ENCODE assay signal across 8 cellular contexts in the genomic region with DNA sequence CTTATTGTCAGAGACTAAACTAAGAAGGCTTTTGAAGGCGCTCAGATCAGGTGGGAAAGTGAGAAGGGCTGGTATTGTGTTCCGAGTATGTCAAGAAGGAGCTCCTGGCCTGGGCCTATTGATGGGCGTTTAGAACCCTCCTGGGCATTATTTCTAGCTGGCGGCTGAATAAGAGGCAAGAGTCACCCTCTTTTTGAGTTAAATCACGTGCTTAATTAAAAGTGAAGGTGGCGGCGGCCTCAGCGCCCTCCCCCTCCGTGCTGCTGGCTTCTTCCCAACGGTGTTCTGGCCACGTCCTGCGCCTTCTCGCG. TPM values are rescaled to one million over a fixed set of nuclear protein-coding genes. Genes with fewer than 3 reads are reported as not detected.
A peak's percentile ranks its signal among the peaks of the same experiment; 100 is the strongest.
DNase-seq lines count a peak whose midpoint lies in the region; ATAC-seq and TF ChIP-seq lines count a peak whose summit lies in the region.

No MANE protein-coding gene starts in this region.

- H3F3A ChIP-seq in neural progenitor cell (ENCODE audit: low read depth) = peaks cover 39% of the 10 kb centered on the region

- no peaks in the 10 kb centered on the region for H3K36me3 ChIP-seq in neural progenitor cell

- no TSS peak for BruUV-seq in Calu3 (replicated peaks; lab: Mats Ljungman, UMichigan)

- H3K27ac Mint-ChIP-seq in Calu3 (ENCODE audit: unreplicated experiment) = peak overlapping the region; percentile 76
- peak overlapping the region; percentile 72 for H3K27ac Mint-ChIP-seq in dendritic cell treated with granulocyte-macrophage colony-stimulating factor and Interleukin-4, amounts not matched to agents 40 ng/mL and 50 ng/mL, for 4 days
- no peak overlapping the region for H3K27ac Mint-ChIP-seq in neural progenitor cell

- DNase-seq in Calu3 (no peak), KBM-7 (peak; percentile 28), neural progenitor cell (ENCODE audit: low spot score) (peak; percentile 65), SK-N-DZ (ENCODE audit: low spot score) (no peak), NCI-H1417 treated with DMSO at 0.1 percent for 48 hours (lab: John Stamatoyannopoulos, UW) (no peak)

- H3K36me3 Mint-ChIP-seq in Calu3 (ENCODE audit: insufficient read depth, unreplicated experiment) (peaks cover 27% of the 10 kb centered on the region), neural progenitor cell (peaks cover 2% of the 10 kb centered on the region)
- no peaks in the 10 kb centered on the region for H3K36me3 Mint-ChIP-seq in dendritic cell treated with granulocyte-macrophage colony-stimulating factor and Interleukin-4, amounts not matched to agents 40 ng/mL and 50 ng/mL, for 4 days (ENCODE audit: low read depth)

- H3K9me3 ChIP-seq in neural progenitor cell (ENCODE audit: low read depth) = peaks cover 9% of the 10 kb centered on the region

- intact Hi-C loops in Calu3 (cut with micrococcal nuclease; ENCODE audit: unreplicated experiment) = no loop called here
- intact Hi-C loops in dendritic cell treated with granulocyte-macrophage colony-stimulating factor and Interleukin-4, amounts not matched to agents 40 ng/mL and 50 ng/mL, for 4 days (cut with micrococcal nuclease) = no loop called here

- H3K9me3 Mint-ChIP-seq in Calu3 (ENCODE audit: low read depth, unreplicated experiment) = peaks cover 3% of the 10 kb centered on the region
- H3K9me3 Mint-ChIP-seq in dendritic cell treated with granulocyte-macrophage colony-stimulating factor and Interleukin-4, amounts not matched to agents 40 ng/mL and 50 ng/mL, for 4 days = peaks cover 13% of the 10 kb centered on the region
- peaks cover 18% of the 10 kb centered on the region for H3K9me3 Mint-ChIP-seq in neural progenitor cell

- H3K27me3 ChIP-seq in neural progenitor cell = peaks cover 57% of the 10 kb centered on the region

- peak overlapping the region; percentile 74 for H3K4me2 ChIP-seq in neural progenitor cell

- no peaks in the 10 kb centered on the region for H3K79me2 ChIP-seq in neural progenitor cell (ENCODE audit: low read depth)

- H3K4me3 Mint-ChIP-seq in Calu3 (ENCODE audit: low read depth, unreplicated experiment) (peak overlapping the region; percentile 89), neural progenitor cell (peak overlapping the region; percentile 82)
- H3K4me3 Mint-ChIP-seq in dendritic cell treated with granulocyte-macrophage colony-stimulating factor and Interleukin-4, amounts not matched to agents 40 ng/mL and 50 ng/mL, for 4 days = peak overlapping the region; percentile 74

- TF ChIP-seq CTCF in Calu3 (IDR thresholded peaks at IDR 0.05; ENCODE audit: unreplicated experiment) (no peak), neural progenitor cell (IDR thresholded peaks at IDR 0.05) (no peak)

- no peak overlapping the region for H3K9ac ChIP-seq in neural progenitor cell

- no peaks in the 10 kb centered on the region for H3K27me3 Mint-ChIP-seq in Calu3 (ENCODE audit: unreplicated experiment)
- H3K27me3 Mint-ChIP-seq in dendritic cell treated with granulocyte-macrophage colony-stimulating factor and Interleukin-4, amounts not matched to agents 40 ng/mL and 50 ng/mL, for 4 days = peaks cover 66% of the 10 kb centered on the region
- peaks cover 43% of the 10 kb centered on the region for H3K27me3 Mint-ChIP-seq in neural progenitor cell (ENCODE audit: insufficient read depth, low read depth)

- peaks cover 7% of the 10 kb centered on the region for H4K20me1 ChIP-seq in neural progenitor cell (ENCODE audit: low read depth)

- peaks cover 37% of the 10 kb centered on the region for H3K4me1 ChIP-seq in neural progenitor cell

- H2AFZ ChIP-seq in neural progenitor cell (replicated peaks) = peak overlapping the region; percentile 88

- CTCF ChIA-PET in Calu3 (lab: Charles Lee) = interaction anchor here (0.5 to 2.0 kb wide), 5 partner anchors 10 to 432 kb away, joined by 3 to 17 read pairs (median 6); no protein-coding TSS in a partner anchor

- H3K27ac ChIP-seq in neural progenitor cell = no peak overlapping the region

- in situ Hi-C loops in KBM-7 (cut with MboI; ENCODE audit: low pct_unique_long_range_greater_than_20kb, low sequenced_read_pairs) = no loop called here

- peaks cover 25% of the 10 kb centered on the region for H3K4me1 Mint-ChIP-seq in Calu3 (ENCODE audit: low read depth, unreplicated experiment)
- peaks cover 22% of the 10 kb centered on the region for H3K4me1 Mint-ChIP-seq in dendritic cell treated with granulocyte-macrophage colony-stimulating factor and Interleukin-4, amounts not matched to agents 40 ng/mL and 50 ng/mL, for 4 days (ENCODE audit: low read depth)
- peaks cover 21% of the 10 kb centered on the region for H3K4me1 Mint-ChIP-seq in neural progenitor cell

- ATAC-seq in GM18858 (IDR thresholded peaks at IDR 0.05; ENCODE audit: unreplicated experiment) (no peak), HG03457 (IDR thresholded peaks at IDR 0.05; ENCODE audit: unreplicated experiment) (no peak)

- peak overlapping the region; percentile 54 for H3K4me3 ChIP-seq in neural progenitor cell

RNA-seq across cellular contexts. Expression of gene GNS, which starts 21.0 kb away (rescaled TPM):
- 85.1 and 93.5 TPM in 2 replicates for total RNA-seq in Calu3 (2022)
- total RNA-seq in neural progenitor cell (ENCODE audit: low replicate concordance) = 36.0 and 41.2 TPM in 2 replicates
- polyA plus RNA-seq in SK-N-DZ (2014; cell fraction: cytosol; rRNA removed) = 30.1 and 37.4 TPM in 2 replicates
- 11.5 and 14.5 TPM in 2 replicates for polyA plus RNA-seq in SK-N-DZ (2014; cell fraction: nucleus; rRNA removed)

RNA-seq across cellular contexts. Expression of gene TBC1D30, which starts 44.3 kb away (rescaled TPM):
- total RNA-seq in Calu3 (2022) = 21.4 and 29.4 TPM in 2 replicates
- 9.4 and 9.7 TPM in 2 replicates for total RNA-seq in neural progenitor cell (ENCODE audit: low replicate concordance)
- polyA plus RNA-seq in SK-N-DZ (2014; cell fraction: cytosol; rRNA removed) = 8.9 and 10.9 TPM in 2 replicates
- polyA plus RNA-seq in SK-N-DZ (2014; cell fraction: nucleus; rRNA removed) = 10.4 and 11.2 TPM in 2 replicates

Comparison
In these comparisons a context has a peak if more than half of its experiments do, and no peak if none do; other contexts are left out.
1. DNase-seq: peak in KBM-7 (single experiment) and neural progenitor cell (single experiment); none in Calu3 (single experiment), SK-N-DZ (single experiment) and NCI-H1417 treated with DMSO at 0.1 percent for 48 hours (single experiment).
2. Peak in every context shown above with its lines, with median percentiles within 50 percentile points of each other: H3K4me3 Mint-ChIP-seq.